Comparison of ENCODE assay signal across 8 cellular contexts in genomic region chr10:26881600-26882331, GRCh38. TPM values are rescaled to one million over a fixed set of nuclear protein-coding genes. Genes with fewer than 3 reads are reported as not detected.
DNase-seq lines count a peak whose midpoint lies in the region; ATAC-seq and TF ChIP-seq lines count a peak whose summit lies in the region.

No MANE protein-coding gene starts in this region.

- no peaks in the 10 kb centered on the region for H3K9me3 Mint-ChIP-seq in naive thymus-derived CD4-positive, alpha-beta T cell

- no peaks in the 10 kb centered on the region for H3K9me3 ChIP-seq in naive thymus-derived CD4-positive, alpha-beta T cell (ENCODE audit: control insufficient read depth in 2 of 3, low read length in 3 of 3)

- H3K27me3 Mint-ChIP-seq in naive thymus-derived CD4-positive, alpha-beta T cell = peaks cover 4 to 37% (median 13%) of the 10 kb centered on the region in 5 donors

- H3K4me1 ChIP-seq in naive thymus-derived CD4-positive, alpha-beta T cell (ENCODE audit: control insufficient read depth in 2 of 2, insufficient read depth in 2 of 2, low read length in 2 of 2) = no peaks in the 10 kb centered on the region

- no peak for TF ChIP-seq POLR2A in erythroblast (IDR thresholded peaks at IDR 0.05; ENCODE audit: low read length)

- ATAC-seq in GM19035 (IDR thresholded peaks at IDR 0.05; ENCODE audit: unreplicated experiment) (peak; percentile 60), GM21423 (IDR thresholded peaks at IDR 0.05; ENCODE audit: unreplicated experiment) (no peak)
- peak; percentile 87 for ATAC-seq in naive thymus-derived CD4-positive, alpha-beta T cell

- H3K27ac ChIP-seq in naive thymus-derived CD4-positive, alpha-beta T cell (ENCODE audit: low read depth, low read length) = no peak overlapping the region

- no peaks in the 10 kb centered on the region for H3K36me3 ChIP-seq in naive thymus-derived CD4-positive, alpha-beta T cell (ENCODE audit: control insufficient read depth in 2 of 3, insufficient read depth in 3 of 3, low read length in 3 of 3)

- intact Hi-C loops in naive thymus-derived CD4-positive, alpha-beta T cell (cut with micrococcal nuclease) = loop anchor here (1.0 to 5.0 kb wide), 8 partner anchors 20 to 1154 kb away; partner anchors contain the start of gene ACBD5 (in 1 of the 2)

- CTCF ChIA-PET in naive thymus-derived CD4-positive, alpha-beta T cell (lab: Charles Lee) = interaction anchor here (0.7 to 4.2 kb wide), 18 partner anchors 11 to 1006 kb away, joined by 3 to 56 read pairs (median 4); partner anchors contain the start of gene ABI1

- H3K27me3 ChIP-seq in naive thymus-derived CD4-positive, alpha-beta T cell (ENCODE audit: control insufficient read depth in 2 of 2, insufficient read depth in 2 of 2, low read length in 2 of 2) = no peaks in the 10 kb centered on the region

- H3K4me3 Mint-ChIP-seq in naive thymus-derived CD4-positive, alpha-beta T cell = no peak overlapping the region

- peaks cover 0 to 8% (median 0%) of the 10 kb centered on the region in 7 donors for H3K4me1 Mint-ChIP-seq in naive thymus-derived CD4-positive, alpha-beta T cell

- no peaks in the 10 kb centered on the region for H3K36me3 Mint-ChIP-seq in naive thymus-derived CD4-positive, alpha-beta T cell

- POLR2A ChIA-PET in naive thymus-derived CD4-positive, alpha-beta T cell (lab: Charles Lee) = interaction anchor here (0.7 kb wide), 1 partner anchor 22 kb away, joined by 3 read pairs; no protein-coding TSS in a partner anchor

- peak; percentile 67 for DNase-seq in COLO829 (ENCODE audit: low spot score)
- peak; percentile 66 for DNase-seq in LoVo (ENCODE audit: low spot score)
- peak; percentile 66 for DNase-seq in RPMI8226
- DNase-seq in erythroblast (lab: John Stamatoyannopoulos, UW) = peak; percentile 58 to 71
- DNase-seq in naive thymus-derived CD4-positive, alpha-beta T cell = peak in 6 of 9 donors; percentile 23 to 60 (median 37)
- no peak for DNase-seq in activated CD8-positive, alpha-beta memory T cell treated with anti-CD3 and anti-CD28 coated beads for 24 hours

- H3K27ac Mint-ChIP-seq in naive thymus-derived CD4-positive, alpha-beta T cell = no peak overlapping the region

- H3K4me3 ChIP-seq in naive thymus-derived CD4-positive, alpha-beta T cell (ENCODE audit: low read length) = no peak overlapping the region

RNA-seq across cellular contexts. Expression of gene ABI1, which starts 21.0 kb away (rescaled TPM):
- total RNA-seq in naive thymus-derived CD4-positive, alpha-beta T cell = 10 to 100 TPM; 61.9 to 73.7 (median 65.4) TPM
- polyA plus RNA-seq in naive thymus-derived CD4-positive, alpha-beta T cell = 10 to 100 TPM; 66.0 to 71.0 TPM
